16 cellular contexts compared by ENCODE assay signal in the genomic region with DNA sequence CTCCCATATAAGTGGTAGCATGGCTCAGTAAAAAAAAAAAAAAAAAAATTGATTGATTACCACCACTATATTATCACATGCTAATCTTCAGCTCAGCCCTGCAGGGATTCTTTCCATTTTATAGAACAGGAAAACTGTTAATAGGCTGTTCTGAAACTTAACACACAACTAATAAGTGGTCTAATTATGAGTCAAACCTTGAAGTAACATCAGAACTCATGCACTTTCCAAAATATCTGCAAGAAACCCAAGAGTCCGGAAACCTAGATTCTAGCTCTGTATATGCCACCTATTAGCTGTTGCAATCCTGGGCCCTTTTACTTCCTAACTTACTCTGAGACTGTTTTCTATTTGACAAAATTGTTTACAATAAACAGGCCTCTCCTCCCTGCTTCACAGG. TPM values are rescaled to one million over a fixed set of nuclear protein-coding genes. Genes with fewer than 3 reads are reported as not detected.
DNase-seq lines count a peak whose midpoint lies in the region; ATAC-seq and TF ChIP-seq lines count a peak whose summit lies in the region.
"Had no signal": no experiment of that assay in that cellular context is flagged by ENCODE, and none has a peak within 500 bp of the region (broad histone marks: within the 10 kb centered on the region; RNA-seq: fewer than 3 reads in every experiment).

No MANE protein-coding gene starts in this region.

- peaks cover 3 to 17% of the 10 kb centered on the region in 2 donors for H3K36me3 ChIP-seq in ascending aorta

- H3K4me3 Mint-ChIP-seq in T-helper 17 cell = no peak overlapping the region

- H3K27ac ChIP-seq in ascending aorta = no peak overlapping the region
- H3K27ac ChIP-seq: heart right ventricle, right atrium auricular region, SJCRH30 had no signal

- H3K27ac Mint-ChIP-seq in T-helper 17 cell = peak overlapping the region; percentile 66

- TF ChIP-seq CTCF in ascending aorta (IDR thresholded peaks at IDR 0.05) = no peak

- no peaks in the 10 kb centered on the region for H3K27me3 Mint-ChIP-seq in T-helper 17 cell

- H3K4me1 ChIP-seq in ascending aorta = no peaks in the 10 kb centered on the region

- H3K27me3 ChIP-seq in ascending aorta = no peaks in the 10 kb centered on the region
- H3K27me3 ChIP-seq: heart right ventricle, right atrium auricular region, SJCRH30 had no signal

- intact Hi-C loops in ascending aorta (cut with DNase I) = no loop called here

- no peak overlapping the region for H3K4me3 ChIP-seq in ascending aorta
- H3K4me3 ChIP-seq: heart right ventricle, right atrium auricular region, SJCRH30 had no signal

- DNase-seq in T-helper 17 cell (no peak), AG20443 (ENCODE audit: low spot score) (no peak), NCI-H2029 treated with DMSO at 0.1 percent for 48 hours (lab: John Stamatoyannopoulos, UW) (no peak), NK-92 (lab: John Stamatoyannopoulos, UW; ENCODE audit: unreplicated experiment) (no peak), ascending aorta (ENCODE audit: low spot score in 2 of 2) (no peak)
- DNase-seq: activated CD4-positive, alpha-beta T cell treated with anti-CD3 and anti-CD28 coated beads for 4 hours; DMS 273 treated with DMSO at 0.1 percent for 48 hours; effector CD8-positive, alpha-beta T cell; heart right ventricle; midbrain; SJCRH30 had no signal

- H3K36me3 Mint-ChIP-seq in T-helper 17 cell (ENCODE audit: low read depth) = peaks cover 2% of the 10 kb centered on the region

- ATAC-seq in GM18520 (IDR thresholded peaks at IDR 0.05; ENCODE audit: unreplicated experiment) (peak; percentile 81), GM21367 (IDR thresholded peaks at IDR 0.05; ENCODE audit: unreplicated experiment) (peak; percentile 72), HG02981 (IDR thresholded peaks at IDR 0.05; ENCODE audit: unreplicated experiment) (peak; percentile 58), T-helper 17 cell (no peak)
- ATAC-seq: heart right ventricle, HepG2 had no signal

- H3K4me1 Mint-ChIP-seq in T-helper 17 cell = peaks cover 10% of the 10 kb centered on the region

- no peaks in the 10 kb centered on the region for H3K9me3 ChIP-seq in T-helper 17 cell (ENCODE audit: control insufficient read depth, low read length, poor library complexity, severe bottlenecking)
- peaks cover 0 to 4% of the 10 kb centered on the region in 2 donors for H3K9me3 ChIP-seq in ascending aorta
- H3K9me3 ChIP-seq: right atrium auricular region had no signal

RNA-seq across cellular contexts. Expression of a gene that starts 23.9 kb away (rescaled TPM):
- total RNA-seq in T-helper 17 cell (10 to 100 TPM; 15.2 to 24.9 TPM), ascending aorta (0.43 TPM)

Comparison
In these comparisons a context has a peak if more than half of its experiments do, and no peak if none do; other contexts are left out.
1. RNA of a gene that starts 23.9 kb away (total RNA-seq): 15.2 to 24.9 TPM in T-helper 17 cell; 0.43 TPM in ascending aorta (single experiment); every median in the first group is over 10 times any median in the second.